15 cellular contexts compared by ENCODE assay signal in the genomic region with DNA sequence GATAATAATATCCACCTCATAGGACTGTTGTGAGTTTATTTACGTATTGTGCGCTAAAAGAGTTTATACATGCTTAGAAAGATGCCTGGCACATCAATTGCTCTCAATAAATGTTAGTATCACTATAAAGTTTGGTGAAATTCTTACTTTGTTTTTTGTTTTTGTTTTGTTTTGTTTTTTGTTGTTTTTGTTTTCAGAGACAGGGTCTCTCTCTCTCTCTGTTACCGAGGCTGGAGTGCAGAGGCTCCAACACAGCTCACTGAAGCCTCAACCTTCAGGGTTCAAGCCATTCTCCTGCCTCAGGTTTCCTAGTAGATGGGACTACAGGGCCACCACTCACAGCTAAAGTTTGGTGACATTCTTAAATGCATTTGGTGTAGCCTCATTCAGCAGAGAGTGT. TPM values are rescaled to one million over a fixed set of nuclear protein-coding genes. Genes with fewer than 3 reads are reported as not detected.
DNase-seq lines count a peak whose midpoint lies in the region; ATAC-seq and TF ChIP-seq lines count a peak whose summit lies in the region.
"Had no signal": no experiment of that assay in that cellular context is flagged by ENCODE, and none has a peak within 500 bp of the region (broad histone marks: within the 10 kb centered on the region; RNA-seq: fewer than 3 reads in every experiment).

No MANE protein-coding gene starts in this region.

- peaks cover 31% of the 10 kb centered on the region for H3K4me1 Mint-ChIP-seq in endodermal cell

- no TSS peak for BruUV-seq in OCI-LY7 (replicated peaks; lab: Mats Ljungman, UMichigan)

- DNase-seq in BE2C = no peak
- no peak for DNase-seq in OCI-LY7 (ENCODE audit: low spot score)
- DNase-seq in endodermal cell = no peak
- DNase-seq in SKM-1 (lab: John Stamatoyannopoulos, UW; ENCODE audit: unreplicated experiment) = no peak
- no peak for DNase-seq in MM.1S
- DNase-seq in stimulated activated CD4-positive, alpha-beta T cell treated with anti-CD3 and anti-CD28 coated beads, Interleukin-2, amount 100 ng/mL, for 24 hours = no peak
- DNase-seq: amygdala, IMR-90, NCI-H146, substantia nigra had no signal

- H3K27ac ChIP-seq in DOHH2 (ENCODE audit: low read depth, low read length) (no peak overlapping the region), OCI-LY7 (ENCODE audit: low read depth, low read length, poor library complexity, severe bottlenecking) (peak overlapping the region; percentile 62), endodermal cell (ENCODE audit: low read depth, low read length) (no peak overlapping the region), MM.1S (ENCODE audit: low read length) (no peak overlapping the region)
- H3K27ac ChIP-seq: neutrophil, RWPE1 had no signal

- H3K9me3 Mint-ChIP-seq in endodermal cell = peaks cover 1% of the 10 kb centered on the region

- intact Hi-C loops in OCI-LY7 (cut with micrococcal nuclease; ENCODE audit: unreplicated experiment) = loop anchor here (10.0 kb wide), 1 partner anchor 1142 kb away; a partner anchor contains a TSS

- H3K36me3 Mint-ChIP-seq in endodermal cell (ENCODE audit: low read depth) = no peaks in the 10 kb centered on the region

- POLR2A ChIA-PET in OCI-LY7 (lab: Charles Lee) = interaction anchor here (0.6 to 4.1 kb wide), 6 partner anchors 7 to 226 kb away, joined by 4 to 20 read pairs (median 4); no protein-coding TSS in a partner anchor

- no peak for ATAC-seq in GM21825 (IDR thresholded peaks at IDR 0.05; ENCODE audit: unreplicated experiment)

- H3K27me3 ChIP-seq in BE2C (no peaks in the 10 kb centered on the region), DOHH2 (ENCODE audit: control insufficient read depth, low read length) (peaks cover 15% of the 10 kb centered on the region), endodermal cell (ENCODE audit: control insufficient read depth, insufficient read depth, low read length, poor library complexity, severe bottlenecking) (peaks cover 31% of the 10 kb centered on the region), MM.1S (replicated peaks; ENCODE audit: insufficient read depth, low read length) (no peaks in the 10 kb centered on the region)

- no peak overlapping the region for H3K27ac Mint-ChIP-seq in endodermal cell

- H4K20me1 ChIP-seq in DOHH2 (ENCODE audit: control insufficient read depth, insufficient read depth, low read depth, low read length) (no peaks in the 10 kb centered on the region), OCI-LY7 (ENCODE audit: insufficient read depth, low read length) (no peaks in the 10 kb centered on the region), MM.1S (ENCODE audit: insufficient read depth, low read length) (no peaks in the 10 kb centered on the region)

- CTCF ChIA-PET in OCI-LY7 (lab: Charles Lee; ENCODE audit: unreplicated experiment) = interaction anchor here (1.3 kb wide), 1 partner anchor 9 kb away, joined by 5 read pairs; no protein-coding TSS in a partner anchor

- H3K4me2 ChIP-seq in DOHH2 (ENCODE audit: low read length) (peak overlapping the region; percentile 82), OCI-LY7 (ENCODE audit: low read length) (peak overlapping the region; percentile 96), MM.1S (ENCODE audit: low read depth, low read length) (no peak overlapping the region)

- H3K27me3 Mint-ChIP-seq in endodermal cell (ENCODE audit: insufficient read depth) = peaks cover 30% of the 10 kb centered on the region

- H3F3A ChIP-seq in DOHH2 (ENCODE audit: control insufficient read depth, insufficient read depth) (peaks cover 28% of the 10 kb centered on the region), MM.1S (ENCODE audit: insufficient read depth, low read length) (peaks cover 11% of the 10 kb centered on the region; the same call in 1 of the 2 replicates)

- H3K4me3 ChIP-seq in BE2C (ENCODE audit: low read depth, low read length) = peak overlapping the region; percentile 91
- H3K4me3 ChIP-seq in DOHH2 (ENCODE audit: low read length) = peak overlapping the region; percentile 78; the same call in 1 of the 2 replicates
- H3K4me3 ChIP-seq in OCI-LY7 (ENCODE audit: low read depth, low read length, poor library complexity, severe bottlenecking) = peak overlapping the region; percentile 72
- H3K4me3 ChIP-seq in endodermal cell (ENCODE audit: low read length) = peak overlapping the region; percentile 98
- H3K4me3 ChIP-seq in MM.1S (ENCODE audit: low read length) = no peak overlapping the region
- H3K4me3 ChIP-seq: lung had no signal

- H3K9me3 ChIP-seq in BE2C (no peaks in the 10 kb centered on the region), DOHH2 (ENCODE audit: control insufficient read depth, insufficient read depth, low read length) (no peaks in the 10 kb centered on the region), OCI-LY7 (ENCODE audit: low read length) (no peaks in the 10 kb centered on the region), endodermal cell (ENCODE audit: control insufficient read depth, low read length) (no peaks in the 10 kb centered on the region), MM.1S (replicated peaks; ENCODE audit: insufficient read depth, low read length) (no peaks in the 10 kb centered on the region)
- H3K9me3 ChIP-seq: neutrophil had no signal

- no peaks in the 10 kb centered on the region for H3K79me2 ChIP-seq in DOHH2 (ENCODE audit: control insufficient read depth, low read length)
- H3K79me2 ChIP-seq in OCI-LY7 (ENCODE audit: insufficient read depth, low read depth, low read length) = no peaks in the 10 kb centered on the region
- no peaks in the 10 kb centered on the region for H3K79me2 ChIP-seq in MM.1S (ENCODE audit: low read length)

- peak overlapping the region; percentile 70 for H3K4me3 Mint-ChIP-seq in endodermal cell

- H3K4me1 ChIP-seq in BE2C = no peaks in the 10 kb centered on the region
- peaks cover 54% of the 10 kb centered on the region for H3K4me1 ChIP-seq in DOHH2 (ENCODE audit: control insufficient read depth, low read length)
- H3K4me1 ChIP-seq in OCI-LY7 (ENCODE audit: insufficient read depth, low read length, poor library complexity, severe bottlenecking) = peaks cover 67% of the 10 kb centered on the region
- H3K4me1 ChIP-seq in endodermal cell (ENCODE audit: control insufficient read depth, insufficient read depth, low read length) = peaks cover 3% of the 10 kb centered on the region
- peaks cover 17% of the 10 kb centered on the region for H3K4me1 ChIP-seq in MM.1S (ENCODE audit: low read length)

- TF ChIP-seq CTCF in BE2C (IDR thresholded peaks at IDR 0.05; ENCODE audit: low read depth, low read length) (no peak), DOHH2 (IDR thresholded peaks at IDR 0.05; ENCODE audit: low read depth, low read length, poor library complexity, severe bottlenecking) (no peak), OCI-LY7 (conservative IDR thresholded peaks at IDR 0.05; ENCODE audit: low read length) (no peak), endodermal cell (conservative IDR thresholded peaks at IDR 0.05) (no peak), MM.1S (IDR thresholded peaks at IDR 0.05; ENCODE audit: low read length) (no peak)

- H2AFZ ChIP-seq in OCI-LY7 (ENCODE audit: low read length) = peak overlapping the region; percentile 95
- no peak overlapping the region for H2AFZ ChIP-seq in MM.1S (ENCODE audit: low read length)

- 51% methylated on average over 3 of the region's 3 CpGs; no CpG with 5 or more reads in 1 of the 2 experiments for WGBS in endodermal cell (ENCODE audit: insufficient coverage in 1 of 2, insufficient read length in 1 of 2), 2 experiments

- H3K36me3 ChIP-seq in BE2C (no peaks in the 10 kb centered on the region), DOHH2 (ENCODE audit: control insufficient read depth, low read length) (no peaks in the 10 kb centered on the region), OCI-LY7 (ENCODE audit: insufficient read depth, low read length) (no peaks in the 10 kb centered on the region), endodermal cell (ENCODE audit: control insufficient read depth, insufficient read depth, low read length) (no peaks in the 10 kb centered on the region), MM.1S (replicated peaks; ENCODE audit: insufficient read depth, low read length) (no peaks in the 10 kb centered on the region)
- H3K36me3 ChIP-seq: neutrophil had no signal

- H3K9ac ChIP-seq in endodermal cell (ENCODE audit: extremely low read depth, low read length, poor library complexity, severe bottlenecking) (no peak overlapping the region), MM.1S (ENCODE audit: low read length) (no peak overlapping the region)

- no peaks in the 10 kb centered on the region for H3K9me2 ChIP-seq in DOHH2 (replicated peaks; ENCODE audit: control insufficient read depth, low read length)
- no peaks in the 10 kb centered on the region for H3K9me2 ChIP-seq in OCI-LY7 (ENCODE audit: insufficient read depth, low read length)
- H3K9me2 ChIP-seq in MM.1S (replicated peaks; ENCODE audit: insufficient read depth, low read length) = no peaks in the 10 kb centered on the region

RNA-seq across cellular contexts. Expression of a gene that starts 32.2 kb away (rescaled TPM):
- 4.9 TPM for polyA plus RNA-seq in BE2C (2012; ENCODE audit: insufficient read depth, insufficient read length, low read depth)
- 47.9 and 54.5 TPM in 2 replicates for total RNA-seq in OCI-LY7 (2014; rRNA removed; shearing (Covaris generic))
- 70.8 and 95.7 TPM in 2 replicates for total RNA-seq in OCI-LY7 (2022)
- total RNA-seq in endodermal cell = 1 to 10 TPM; 2.1 to 3.6 TPM
- 4.9 TPM for polyA plus RNA-seq in endodermal cell (2013, experiment 1 of 2)
- 2.8 TPM for polyA plus RNA-seq in endodermal cell (2013, experiment 2 of 2)

RNA-seq across cellular contexts. Expression of a gene that starts 50.1 kb away (rescaled TPM):
- polyA plus RNA-seq in BE2C (2012; ENCODE audit: insufficient read depth, insufficient read length, low read depth) = 3.6 TPM
- 42.0 and 45.1 TPM in 2 replicates for total RNA-seq in OCI-LY7 (2014; rRNA removed; shearing (Covaris generic))
- total RNA-seq in OCI-LY7 (2022) (35.0 and 44.8 TPM in 2 replicates), endodermal cell (10 to 100 TPM; 11.3 to 23.5 TPM)
- polyA plus RNA-seq in endodermal cell (2013, experiment 1 of 2) = 14.1 TPM
- polyA plus RNA-seq in endodermal cell (2013, experiment 2 of 2) = 16.1 TPM

Comparison
In these comparisons a context has a peak if more than half of its experiments do, and no peak if none do; other contexts are left out.
1. RNA of a gene that starts 32.2 kb away (total RNA-seq): 47.9 to 95.7 TPM in OCI-LY7; 2.1 to 3.6 TPM in endodermal cell; every median in the first group is over 10 times any median in the second.